ENCODE assay signal across 1 cellular context in the genomic region with DNA sequence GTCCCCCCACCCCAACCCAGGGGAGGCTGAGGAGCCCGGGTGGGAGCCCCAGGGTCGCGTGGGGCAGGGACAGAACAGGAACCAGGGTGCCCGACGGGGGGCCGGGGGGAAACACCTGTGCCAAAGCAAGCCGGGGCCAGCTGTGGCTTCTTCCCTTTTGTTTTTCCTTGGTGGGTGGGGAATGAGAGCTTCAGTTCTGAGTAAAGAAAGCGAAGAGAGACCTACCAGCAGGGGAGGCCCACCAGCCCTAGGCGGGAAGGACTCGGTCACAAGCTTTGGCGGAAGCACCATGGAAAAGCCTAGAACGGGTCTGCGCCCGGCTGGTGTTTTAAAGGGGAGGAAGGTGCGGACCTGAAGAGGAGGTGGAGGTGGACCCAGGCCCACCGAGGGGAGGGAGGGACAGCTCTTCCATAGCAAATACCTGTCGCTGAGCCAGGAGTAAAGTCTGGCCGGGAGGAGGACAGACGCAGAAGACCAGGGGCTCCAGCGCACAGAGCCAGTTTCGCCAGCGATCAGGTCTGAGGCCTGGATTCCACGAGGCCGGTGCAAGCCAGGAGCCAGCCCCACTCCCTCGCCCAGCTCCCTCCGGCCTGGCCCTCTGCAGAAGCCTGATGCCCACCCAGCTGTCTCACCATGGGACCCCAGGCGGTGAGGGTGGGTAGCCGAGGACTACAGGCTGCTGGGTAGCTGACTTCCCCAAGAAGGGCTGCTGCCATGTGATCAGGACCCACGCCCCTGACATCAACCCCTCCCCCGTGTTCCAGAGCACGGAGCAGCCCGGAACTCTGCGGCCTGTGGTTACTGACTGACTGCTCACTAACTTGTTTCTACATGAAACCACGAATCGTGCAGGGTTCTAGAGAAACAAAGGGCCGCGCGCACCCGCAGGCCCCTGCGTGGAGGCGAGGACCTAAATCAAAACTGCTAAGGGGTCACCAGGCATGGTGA.
TF ChIP-seq lines count a peak whose summit lies in the region.

No MANE protein-coding gene starts in this region.

TF ChIP-seq in K562, 482 proteins besides CTCF, POLR2A, EP300 and RAD21 (continued from another document and continues in another):
- TF ChIP-seq ZNF589 (CRISPR knock-in tag; IDR thresholded peaks at IDR 0.05; ENCODE audit: low read depth), result 0 out of 2 replicates have a peak, but pooled peaks have one; percentile 31
- 0 out of 2 replicates have a peak, but pooled peaks have one; percentile 29 for TF ChIP-seq SMARCA4 (IDR thresholded peaks at IDR 0.05)
- no peak for TF ChIP-seq ETV6 (IDR thresholded peaks at IDR 0.05; ENCODE audit: borderline replicate concordance in 1 of 2, low read depth in 2 of 2, low read length in 1 of 2)
- 0 out of 2 replicates have a peak, but pooled peaks have one; percentile 31 for TF ChIP-seq ETV6 (CRISPR knock-in tag; IDR thresholded peaks at IDR 0.05; ENCODE audit: borderline replicate concordance)
- peak; percentile 44; the same call in 1 of the 2 replicates for TF ChIP-seq PHF8 (IDR thresholded peaks at IDR 0.05; ENCODE audit: borderline replicate concordance, low read length)
- peak; percentile 60 for TF ChIP-seq RBFOX2 (IDR thresholded peaks at IDR 0.05; ENCODE audit: low read depth, low read length)
- no peak for TF ChIP-seq PHF20 (IDR thresholded peaks at IDR 0.05; ENCODE audit: partially characterized antibody)
- peak; percentile 27; the same call in 1 of the 2 replicates for TF ChIP-seq EGR1 (conservative IDR thresholded peaks at IDR 0.05)
- TF ChIP-seq SP1 (CRISPR knock-in tag; IDR thresholded peaks at IDR 0.05), result peak; percentile 67
- no peak for TF ChIP-seq ZBTB9 (CRISPR knock-in tag; IDR thresholded peaks at IDR 0.05)
- peak; percentile 23; the same call in 1 of the 2 replicates for TF ChIP-seq RNF2 (IDR thresholded peaks at IDR 0.05)
- TF ChIP-seq KLF1 (tag; IDR thresholded peaks at IDR 0.05), result peak; percentile 81
- TF ChIP-seq, protein P1, sequence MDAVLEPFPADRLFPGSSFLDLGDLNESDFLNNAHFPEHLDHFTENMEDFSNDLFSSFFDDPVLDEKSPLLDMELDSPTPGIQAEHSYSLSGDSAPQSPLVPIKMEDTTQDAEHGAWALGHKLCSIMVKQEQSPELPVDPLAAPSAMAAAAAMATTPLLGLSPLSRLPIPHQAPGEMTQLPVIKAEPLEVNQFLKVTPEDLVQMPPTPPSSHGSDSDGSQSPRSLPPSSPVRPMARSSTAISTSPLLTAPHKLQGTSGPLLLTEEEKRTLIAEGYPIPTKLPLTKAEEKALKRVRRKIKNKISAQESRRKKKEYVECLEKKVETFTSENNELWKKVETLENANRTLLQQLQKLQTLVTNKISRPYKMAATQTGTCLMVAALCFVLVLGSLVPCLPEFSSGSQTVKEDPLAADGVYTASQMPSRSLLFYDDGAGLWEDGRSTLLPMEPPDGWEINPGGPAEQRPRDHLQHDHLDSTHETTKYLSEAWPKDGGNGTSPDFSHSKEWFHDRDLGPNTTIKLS (IDR thresholded peaks at IDR 0.05; ENCODE audit: borderline replicate concordance, low read depth), result peak; percentile 94; the same call in 1 of the 2 replicates
- TF ChIP-seq, protein P2, sequence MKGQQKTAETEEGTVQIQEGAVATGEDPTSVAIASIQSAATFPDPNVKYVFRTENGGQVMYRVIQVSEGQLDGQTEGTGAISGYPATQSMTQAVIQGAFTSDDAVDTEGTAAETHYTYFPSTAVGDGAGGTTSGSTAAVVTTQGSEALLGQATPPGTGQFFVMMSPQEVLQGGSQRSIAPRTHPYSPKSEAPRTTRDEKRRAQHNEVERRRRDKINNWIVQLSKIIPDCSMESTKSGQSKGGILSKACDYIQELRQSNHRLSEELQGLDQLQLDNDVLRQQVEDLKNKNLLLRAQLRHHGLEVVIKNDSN (CRISPR knock-in tag; IDR thresholded peaks at IDR 0.05), result peak; percentile 87
- TF ChIP-seq FOXP1 (CRISPR knock-in tag; IDR thresholded peaks at IDR 0.05), result peak; percentile 72; the same call in 1 of the 2 replicates
- TF ChIP-seq, protein P3, sequence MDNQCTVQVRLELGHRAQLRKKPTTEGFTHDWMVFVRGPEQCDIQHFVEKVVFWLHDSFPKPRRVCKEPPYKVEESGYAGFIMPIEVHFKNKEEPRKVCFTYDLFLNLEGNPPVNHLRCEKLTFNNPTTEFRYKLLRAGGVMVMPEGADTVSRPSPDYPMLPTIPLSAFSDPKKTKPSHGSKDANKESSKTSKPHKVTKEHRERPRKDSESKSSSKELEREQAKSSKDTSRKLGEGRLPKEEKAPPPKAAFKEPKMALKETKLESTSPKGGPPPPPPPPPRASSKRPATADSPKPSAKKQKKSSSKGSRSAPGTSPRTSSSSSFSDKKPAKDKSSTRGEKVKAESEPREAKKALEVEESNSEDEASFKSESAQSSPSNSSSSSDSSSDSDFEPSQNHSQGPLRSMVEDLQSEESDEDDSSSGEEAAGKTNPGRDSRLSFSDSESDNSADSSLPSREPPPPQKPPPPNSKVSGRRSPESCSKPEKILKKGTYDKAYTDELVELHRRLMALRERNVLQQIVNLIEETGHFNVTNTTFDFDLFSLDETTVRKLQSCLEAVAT (IDR thresholded peaks at IDR 0.05), result 0 out of 4 replicates have a peak, but pooled peaks of 1 of the 2 experiments have one; percentile 8
- peak; percentile 44; the same call in 1 of the 2 replicates for TF ChIP-seq CEBPG (CRISPR knock-in tag; IDR thresholded peaks at IDR 0.05)
- no peak for TF ChIP-seq CEBPG (tag; conservative IDR thresholded peaks at IDR 0.05 in 1 of 2, IDR thresholded peaks at IDR 0.05 in 1 of 2)
- TF ChIP-seq RFX7 (CRISPR knock-in tag; IDR thresholded peaks at IDR 0.05), result no peak
- peak; percentile 88 for TF ChIP-seq L3MBTL2 (IDR thresholded peaks at IDR 0.05)
- no peak for TF ChIP-seq JUN (IDR thresholded peaks at IDR 0.05; ENCODE audit: borderline replicate concordance, low read depth, low read length)
- TF ChIP-seq JUN (CRISPR knock-in tag; IDR thresholded peaks at IDR 0.05; ENCODE audit: borderline replicate concordance), result peak; percentile 71; the same call in 1 of the 2 replicates
- no peak for TF ChIP-seq SAFB2 (IDR thresholded peaks at IDR 0.05; ENCODE audit: borderline replicate concordance, low read depth, low read length, severe bottlenecking)
- no peak for TF ChIP-seq STAT5B (CRISPR knock-in tag; IDR thresholded peaks at IDR 0.05)
- TF ChIP-seq TBP (optimal IDR thresholded peaks at IDR 0.05; ENCODE audit: low read depth, low read length), result peak; percentile 22
- peak; percentile 37 to 54; a peak in 2 of 4 replicates for TF ChIP-seq NRF1 (conservative IDR thresholded peaks at IDR 0.05 in 1 of 2, IDR thresholded peaks at IDR 0.05 in 1 of 2)
- TF ChIP-seq RBBP5 (IDR thresholded peaks at IDR 0.05; ENCODE audit: borderline replicate concordance, insufficient read depth, low read length, poor library complexity, severe bottlenecking), result peak; percentile 17
- TF ChIP-seq, protein P4, sequence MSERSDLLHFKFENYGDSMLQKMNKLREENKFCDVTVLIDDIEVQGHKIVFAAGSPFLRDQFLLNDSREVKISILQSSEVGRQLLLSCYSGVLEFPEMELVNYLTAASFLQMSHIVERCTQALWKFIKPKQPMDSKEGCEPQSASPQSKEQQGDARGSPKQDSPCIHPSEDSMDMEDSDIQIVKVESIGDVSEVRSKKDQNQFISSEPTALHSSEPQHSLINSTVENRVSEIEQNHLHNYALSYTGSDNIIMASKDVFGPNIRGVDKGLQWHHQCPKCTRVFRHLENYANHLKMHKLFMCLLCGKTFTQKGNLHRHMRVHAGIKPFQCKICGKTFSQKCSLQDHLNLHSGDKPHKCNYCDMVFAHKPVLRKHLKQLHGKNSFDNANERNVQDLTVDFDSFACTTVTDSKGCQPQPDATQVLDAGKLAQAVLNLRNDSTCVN (CRISPR knock-in tag; IDR thresholded peaks at IDR 0.05), result no peak
- 0 out of 2 replicates have a peak, but pooled peaks have one; percentile 28 for TF ChIP-seq MXI1 (IDR thresholded peaks at IDR 0.05; ENCODE audit: low read depth, low read length)
- peak in 1 of 2 experiments; percentile 58; a peak in 1 of 4 replicates for TF ChIP-seq TEAD1 (CRISPR knock-in tag; IDR thresholded peaks at IDR 0.05)
- TF ChIP-seq ZNF311 (CRISPR knock-in tag; IDR thresholded peaks at IDR 0.05), result no peak
- TF ChIP-seq ETV1 (tag; conservative IDR thresholded peaks at IDR 0.05; ENCODE audit: low read depth), result peak; percentile 84
- TF ChIP-seq, protein P5, sequence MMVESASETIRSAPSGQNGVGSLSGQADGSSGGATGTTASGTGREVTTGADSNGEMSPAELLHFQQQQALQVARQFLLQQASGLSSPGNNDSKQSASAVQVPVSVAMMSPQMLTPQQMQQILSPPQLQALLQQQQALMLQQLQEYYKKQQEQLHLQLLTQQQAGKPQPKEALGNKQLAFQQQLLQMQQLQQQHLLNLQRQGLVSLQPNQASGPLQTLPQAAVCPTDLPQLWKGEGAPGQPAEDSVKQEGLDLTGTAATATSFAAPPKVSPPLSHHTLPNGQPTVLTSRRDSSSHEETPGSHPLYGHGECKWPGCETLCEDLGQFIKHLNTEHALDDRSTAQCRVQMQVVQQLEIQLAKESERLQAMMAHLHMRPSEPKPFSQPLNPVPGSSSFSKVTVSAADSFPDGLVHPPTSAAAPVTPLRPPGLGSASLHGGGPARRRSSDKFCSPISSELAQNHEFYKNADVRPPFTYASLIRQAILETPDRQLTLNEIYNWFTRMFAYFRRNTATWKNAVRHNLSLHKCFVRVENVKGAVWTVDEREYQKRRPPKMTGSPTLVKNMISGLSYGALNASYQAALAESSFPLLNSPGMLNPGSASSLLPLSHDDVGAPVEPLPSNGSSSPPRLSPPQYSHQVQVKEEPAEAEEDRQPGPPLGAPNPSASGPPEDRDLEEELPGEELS (CRISPR knock-in tag; IDR thresholded peaks at IDR 0.05; ENCODE audit: borderline replicate concordance), result 0 out of 2 replicates have a peak, but pooled peaks have one; percentile 14
- no peak for TF ChIP-seq RUNX1 (IDR thresholded peaks at IDR 0.05; ENCODE audit: low read depth)
- TF ChIP-seq MAZ (CRISPR knock-in tag; conservative IDR thresholded peaks at IDR 0.05 in 1 of 2, IDR thresholded peaks at IDR 0.05 in 1 of 2), result peak; percentile 9 to 24; a peak in 2 of 4 replicates
- TF ChIP-seq CBFB (CRISPR knock-in tag; IDR thresholded peaks at IDR 0.05), result peak; percentile 93
- peak; percentile 33; the same call in 1 of the 2 replicates for TF ChIP-seq GABPB1 (CRISPR knock-in tag; IDR thresholded peaks at IDR 0.05)
- TF ChIP-seq MITF (IDR thresholded peaks at IDR 0.05), result 0 out of 2 replicates have a peak, but pooled peaks have one; percentile 54
- peak; percentile 70; the same call in 1 of the 2 replicates for TF ChIP-seq ARID4B (CRISPR knock-in tag; IDR thresholded peaks at IDR 0.05)
- TF ChIP-seq ZBTB1 (CRISPR knock-in tag; IDR thresholded peaks at IDR 0.05; ENCODE audit: borderline replicate concordance, low read depth), result peak; percentile 61; the same call in 1 of the 2 replicates
- TF ChIP-seq POLR2G (IDR thresholded peaks at IDR 0.05; ENCODE audit: low read depth, low read length), result peak; percentile 49; the same call in 1 of the 2 replicates
- TF ChIP-seq SMARCB1 (IDR thresholded peaks at IDR 0.05; ENCODE audit: insufficient read length, low read depth), result no peak
- TF ChIP-seq BHLHE40 (IDR thresholded peaks at IDR 0.05; ENCODE audit: low read length), result peak; percentile 45; the same call in 1 of the 2 replicates
- TF ChIP-seq, protein P6, sequence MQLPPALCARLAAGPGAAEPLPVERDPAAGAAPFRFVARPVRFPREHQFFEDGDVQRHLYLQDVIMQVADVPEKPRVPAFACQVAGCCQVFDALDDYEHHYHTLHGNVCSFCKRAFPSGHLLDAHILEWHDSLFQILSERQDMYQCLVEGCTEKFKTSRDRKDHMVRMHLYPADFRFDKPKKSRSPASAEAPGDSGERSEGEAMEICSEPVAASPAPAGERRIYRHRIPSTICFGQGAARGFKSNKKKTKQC (CRISPR knock-in tag; IDR thresholded peaks at IDR 0.05), result peak; percentile 62; the same call in 1 of the 2 replicates
- 0 out of 2 replicates have a peak, but pooled peaks have one; percentile 20 for TF ChIP-seq CREM (IDR thresholded peaks at IDR 0.05; ENCODE audit: low read depth)
